In the genomic region with DNA sequence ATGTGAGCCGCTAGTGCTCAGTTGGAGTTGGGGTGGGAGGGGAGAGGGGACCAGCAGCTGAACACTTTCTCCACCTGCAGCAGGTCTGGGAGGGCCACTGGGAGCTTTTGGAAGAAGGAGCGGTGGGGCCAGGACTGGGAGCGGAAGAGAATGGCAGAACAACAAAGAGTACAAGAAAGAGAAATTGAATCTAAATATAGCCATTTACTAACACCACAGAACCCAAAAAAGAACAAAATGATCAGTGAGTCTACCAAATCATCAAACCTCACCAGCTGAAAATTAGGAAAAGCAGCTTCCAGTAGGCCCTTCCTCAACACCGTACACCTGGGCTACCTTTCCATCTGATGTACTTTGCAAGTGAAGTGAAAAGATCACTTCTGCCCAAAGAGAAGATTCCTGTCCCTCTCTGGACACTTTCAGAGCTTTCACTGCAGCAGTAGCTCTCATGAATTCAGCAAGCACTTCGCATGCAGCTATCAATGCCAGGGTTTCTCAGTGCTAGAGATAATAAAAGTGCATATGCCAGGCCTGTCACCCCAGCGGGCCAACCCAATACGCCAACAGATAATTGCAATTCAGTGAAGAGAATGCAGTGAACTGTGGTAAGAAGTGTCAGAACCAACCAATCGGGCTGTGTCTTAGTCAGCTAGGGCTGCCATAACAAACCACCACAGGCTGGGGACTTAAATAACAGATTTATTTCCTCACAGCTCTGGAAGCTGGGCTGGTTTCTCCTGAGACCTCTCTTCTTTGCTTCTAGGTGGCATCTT, we compare ENCODE assay signal across 12 cellular contexts. TPM values are rescaled to one million over a fixed set of nuclear protein-coding genes. Genes with fewer than 3 reads are reported as not detected.
DNase-seq lines count a peak whose midpoint lies in the region; ATAC-seq and TF ChIP-seq lines count a peak whose summit lies in the region.
"Had no signal": no experiment of that assay in that cellular context is flagged by ENCODE, and none has a peak within 500 bp of the region (broad histone marks: within the 10 kb centered on the region; RNA-seq: fewer than 3 reads in every experiment).

No MANE protein-coding gene starts in this region.

- H3K27me3 Mint-ChIP-seq in brain, result peaks cover 11% of the 10 kb centered on the region

- H3K36me3 ChIP-seq in Karpas-422 (ENCODE audit: insufficient read depth, low read length) (peaks cover 30% of the 10 kb centered on the region), rectal smooth muscle tissue (ENCODE audit: control insufficient read depth, insufficient read depth, low read length) (no peaks in the 10 kb centered on the region), left lung (no peaks in the 10 kb centered on the region)

- H3K4me3 ChIP-seq in GM12864 (ENCODE audit: low read depth, low read length), result peak overlapping the region; percentile 60
- H3K4me3 ChIP-seq in Karpas-422 (ENCODE audit: low read length), result peak overlapping the region; percentile 75
- peak overlapping the region; percentile 37 for H3K4me3 ChIP-seq in rectal smooth muscle tissue (ENCODE audit: low read length)
- H3K4me3 ChIP-seq in left lung, result peak overlapping the region in 1 of 2 donors; percentile 28

- DNase-seq in GM12864 (ENCODE audit: low read depth), result no peak
- peak; percentile 89 for DNase-seq in Karpas-422
- DNase-seq in left lung, result no peak
- DNase-seq in ecto neural progenitor cell (ENCODE audit: low spot score), result no peak
- no peak for DNase-seq in midbrain (lab: John Stamatoyannopoulos, UW)
- DNase-seq: NCI-H345 had no signal

- no peaks in the 10 kb centered on the region for H3K4me1 Mint-ChIP-seq in brain

- H3K9ac ChIP-seq in Karpas-422 (ENCODE audit: low read length) (peak overlapping the region; percentile 83), rectal smooth muscle tissue (ENCODE audit: low read length) (no peak overlapping the region)

- H3K4me2 ChIP-seq in Karpas-422 (ENCODE audit: low read depth, low read length, poor library complexity, severe bottlenecking), result peak overlapping the region; percentile 94

- H3K4me1 ChIP-seq in Karpas-422 (ENCODE audit: low read length) (peaks cover 88% of the 10 kb centered on the region), rectal smooth muscle tissue (ENCODE audit: control insufficient read depth, insufficient read depth, low read length) (peaks cover 2% of the 10 kb centered on the region), left lung (peaks cover 0 to 52% of the 10 kb centered on the region in 2 donors)

- no peak for TF ChIP-seq CTCF in GM12864 (IDR thresholded peaks at IDR 0.05; ENCODE audit: low read depth, low read length, missing control alignments)
- TF ChIP-seq CTCF in brain (conservative IDR thresholded peaks at IDR 0.05), result no peak
- TF ChIP-seq CTCF in left lung (IDR thresholded peaks at IDR 0.05), result no peak

- H3K36me3 Mint-ChIP-seq in brain, result no peaks in the 10 kb centered on the region

- H3K4me3 Mint-ChIP-seq in brain, result no peak overlapping the region

- H3K9me2 ChIP-seq in Karpas-422 (replicated peaks; ENCODE audit: insufficient read depth, low read length), result no peaks in the 10 kb centered on the region

- no peak for ATAC-seq in left lung
- ATAC-seq: HepG2, left colon had no signal

- H3K27ac Mint-ChIP-seq in brain, result peak overlapping the region in 3 of 5 experiments; percentile 29 to 53 (median 42)

- no peaks in the 10 kb centered on the region for H3K9me3 ChIP-seq in Karpas-422 (ENCODE audit: low read length)
- no peaks in the 10 kb centered on the region for H3K9me3 ChIP-seq in left lung

- no peak overlapping the region for H2AFZ ChIP-seq in Karpas-422 (ENCODE audit: low read length)

- intact Hi-C loops in left lung (cut with DNase I), result no loop called here

- H3K27ac ChIP-seq in Karpas-422 (ENCODE audit: low read length) (peak overlapping the region; percentile 100), rectal smooth muscle tissue (ENCODE audit: low read depth, low read length) (no peak overlapping the region), left lung (peak overlapping the region in 1 of 2 donors; percentile 57)

- no peaks in the 10 kb centered on the region for H3K27me3 ChIP-seq in Karpas-422 (ENCODE audit: low read length)
- no peaks in the 10 kb centered on the region for H3K27me3 ChIP-seq in rectal smooth muscle tissue (ENCODE audit: control insufficient read depth, insufficient read depth, low read length)
- no peaks in the 10 kb centered on the region for H3K27me3 ChIP-seq in left lung

- H3K79me2 ChIP-seq in Karpas-422 (ENCODE audit: low read length), result peaks cover 83% of the 10 kb centered on the region

- H3K9me3 Mint-ChIP-seq in brain, result no peaks in the 10 kb centered on the region

- no peaks in the 10 kb centered on the region for H4K20me1 ChIP-seq in Karpas-422 (ENCODE audit: insufficient read depth, low read depth, low read length)

RNA-seq across cellular contexts. Expression of gene LY86, which starts 0.6 kb away (rescaled TPM):
- 102 and 187 TPM in 2 replicates for total RNA-seq in Karpas-422 (2014; rRNA removed; shearing (Covaris generic); ENCODE audit: low replicate concordance)
- polyA plus RNA-seq in brain (ENCODE audit: insufficient read depth, low read depth, low replicate concordance), result 3.6 TPM
- 10 to 100 TPM; 10.9 to 11.1 TPM for total RNA-seq in left lung
- total RNA-seq: Daoy, epithelial cell of proximal tubule, HepG2 had no signal
- polyA plus RNA-seq: HepG2 had no signal
